Comparison of ENCODE assay signal across 1 cellular context in the genomic region with DNA sequence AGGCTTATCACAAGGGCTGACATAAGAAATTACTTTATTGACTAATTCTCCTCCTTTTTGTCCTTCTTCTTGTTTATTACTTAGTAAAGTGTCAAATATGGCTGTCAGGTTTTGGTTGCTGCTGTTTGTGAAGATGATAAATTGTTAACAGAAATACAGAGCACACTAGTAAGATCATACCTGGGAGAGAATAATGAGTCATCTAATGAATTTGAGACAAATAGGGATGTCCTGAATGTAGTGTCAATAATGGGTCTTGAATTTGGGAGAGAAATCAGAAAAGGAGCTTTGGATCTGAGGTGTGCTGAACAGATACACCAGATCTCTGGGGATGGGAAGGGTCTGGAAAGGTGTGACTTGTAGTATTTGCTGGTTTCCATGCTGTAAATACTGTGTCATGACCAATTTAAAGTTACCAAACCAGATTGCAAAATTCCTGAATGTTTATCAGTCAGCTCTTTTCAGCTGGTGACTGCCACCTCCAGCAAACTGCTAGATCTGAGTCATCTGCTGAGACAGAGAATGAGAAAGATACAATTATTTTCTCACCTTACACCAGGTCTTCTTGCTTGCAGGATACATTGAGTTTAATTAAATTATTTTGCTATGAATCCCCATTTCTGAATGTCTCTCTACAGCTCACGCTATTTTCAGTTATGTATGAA.
TF ChIP-seq lines count a peak whose summit lies in the region.

No MANE protein-coding gene starts in this region.

TF ChIP-seq in GM23338, 12 proteins besides CTCF, POLR2A, EP300 and RAD21 (continued from another document):
- TF ChIP-seq, protein P1, sequence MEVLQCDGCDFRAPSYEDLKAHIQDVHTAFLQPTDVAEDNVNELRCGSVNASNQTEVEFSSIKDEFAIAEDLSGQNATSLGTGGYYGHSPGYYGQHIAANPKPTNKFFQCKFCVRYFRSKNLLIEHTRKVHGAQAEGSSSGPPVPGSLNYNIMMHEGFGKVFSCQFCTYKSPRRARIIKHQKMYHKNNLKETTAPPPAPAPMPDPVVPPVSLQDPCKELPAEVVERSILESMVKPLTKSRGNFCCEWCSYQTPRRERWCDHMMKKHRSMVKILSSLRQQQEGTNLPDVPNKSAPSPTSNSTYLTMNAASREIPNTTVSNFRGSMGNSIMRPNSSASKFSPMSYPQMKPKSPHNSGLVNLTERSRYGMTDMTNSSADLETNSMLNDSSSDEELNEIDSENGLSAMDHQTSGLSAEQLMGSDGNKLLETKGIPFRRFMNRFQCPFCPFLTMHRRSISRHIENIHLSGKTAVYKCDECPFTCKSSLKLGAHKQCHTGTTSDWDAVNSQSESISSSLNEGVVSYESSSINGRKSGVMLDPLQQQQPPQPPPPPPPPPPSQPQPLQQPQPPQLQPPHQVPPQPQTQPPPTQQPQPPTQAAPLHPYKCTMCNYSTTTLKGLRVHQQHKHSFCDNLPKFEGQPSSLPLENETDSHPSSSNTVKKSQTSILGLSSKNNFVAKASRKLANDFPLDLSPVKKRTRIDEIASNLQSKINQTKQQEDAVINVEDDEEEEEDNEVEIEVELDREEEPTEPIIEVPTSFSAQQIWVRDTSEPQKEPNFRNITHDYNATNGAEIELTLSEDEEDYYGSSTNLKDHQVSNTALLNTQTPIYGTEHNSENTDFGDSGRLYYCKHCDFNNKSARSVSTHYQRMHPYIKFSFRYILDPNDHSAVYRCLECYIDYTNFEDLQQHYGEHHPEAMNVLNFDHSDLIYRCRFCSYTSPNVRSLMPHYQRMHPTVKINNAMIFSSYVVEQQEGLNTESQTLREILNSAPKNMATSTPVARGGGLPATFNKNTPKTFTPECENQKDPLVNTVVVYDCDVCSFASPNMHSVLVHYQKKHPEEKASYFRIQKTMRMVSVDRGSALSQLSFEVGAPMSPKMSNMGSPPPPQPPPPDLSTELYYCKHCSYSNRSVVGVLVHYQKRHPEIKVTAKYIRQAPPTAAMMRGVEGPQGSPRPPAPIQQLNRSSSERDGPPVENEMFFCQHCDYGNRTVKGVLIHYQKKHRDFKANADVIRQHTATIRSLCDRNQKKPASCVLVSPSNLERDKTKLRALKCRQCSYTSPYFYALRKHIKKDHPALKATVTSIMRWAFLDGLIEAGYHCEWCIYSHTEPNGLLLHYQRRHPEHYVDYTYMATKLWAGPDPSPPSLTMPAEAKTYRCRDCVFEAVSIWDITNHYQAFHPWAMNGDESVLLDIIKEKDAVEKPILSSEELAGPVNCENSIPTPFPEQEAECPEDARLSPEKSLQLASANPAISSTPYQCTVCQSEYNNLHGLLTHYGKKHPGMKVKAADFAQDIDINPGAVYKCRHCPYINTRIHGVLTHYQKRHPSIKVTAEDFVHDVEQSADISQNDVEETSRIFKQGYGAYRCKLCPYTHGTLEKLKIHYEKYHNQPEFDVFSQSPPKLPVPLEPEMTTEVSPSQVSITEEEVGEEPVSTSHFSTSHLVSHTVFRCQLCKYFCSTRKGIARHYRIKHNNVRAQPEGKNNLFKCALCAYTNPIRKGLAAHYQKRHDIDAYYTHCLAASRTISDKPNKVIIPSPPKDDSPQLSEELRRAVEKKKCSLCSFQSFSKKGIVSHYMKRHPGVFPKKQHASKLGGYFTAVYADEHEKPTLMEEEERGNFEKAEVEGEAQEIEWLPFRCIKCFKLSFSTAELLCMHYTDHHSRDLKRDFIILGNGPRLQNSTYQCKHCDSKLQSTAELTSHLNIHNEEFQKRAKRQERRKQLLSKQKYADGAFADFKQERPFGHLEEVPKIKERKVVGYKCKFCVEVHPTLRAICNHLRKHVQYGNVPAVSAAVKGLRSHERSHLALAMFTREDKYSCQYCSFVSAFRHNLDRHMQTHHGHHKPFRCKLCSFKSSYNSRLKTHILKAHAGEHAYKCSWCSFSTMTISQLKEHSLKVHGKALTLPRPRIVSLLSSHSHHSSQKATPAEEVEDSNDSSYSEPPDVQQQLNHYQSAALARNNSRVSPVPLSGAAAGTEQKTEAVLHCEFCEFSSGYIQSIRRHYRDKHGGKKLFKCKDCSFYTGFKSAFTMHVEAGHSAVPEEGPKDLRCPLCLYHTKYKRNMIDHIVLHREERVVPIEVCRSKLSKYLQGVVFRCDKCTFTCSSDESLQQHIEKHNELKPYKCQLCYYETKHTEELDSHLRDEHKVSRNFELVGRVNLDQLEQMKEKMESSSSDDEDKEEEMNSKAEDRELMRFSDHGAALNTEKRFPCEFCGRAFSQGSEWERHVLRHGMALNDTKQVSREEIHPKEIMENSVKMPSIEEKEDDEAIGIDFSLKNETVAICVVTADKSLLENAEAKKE (CRISPR knock-in tag; IDR thresholded peaks at IDR 0.05): no peak
- TF ChIP-seq ZNF331 (CRISPR knock-in tag; IDR thresholded peaks at IDR 0.05; ENCODE audit: low read depth): no peak
- TF ChIP-seq, protein P2, sequence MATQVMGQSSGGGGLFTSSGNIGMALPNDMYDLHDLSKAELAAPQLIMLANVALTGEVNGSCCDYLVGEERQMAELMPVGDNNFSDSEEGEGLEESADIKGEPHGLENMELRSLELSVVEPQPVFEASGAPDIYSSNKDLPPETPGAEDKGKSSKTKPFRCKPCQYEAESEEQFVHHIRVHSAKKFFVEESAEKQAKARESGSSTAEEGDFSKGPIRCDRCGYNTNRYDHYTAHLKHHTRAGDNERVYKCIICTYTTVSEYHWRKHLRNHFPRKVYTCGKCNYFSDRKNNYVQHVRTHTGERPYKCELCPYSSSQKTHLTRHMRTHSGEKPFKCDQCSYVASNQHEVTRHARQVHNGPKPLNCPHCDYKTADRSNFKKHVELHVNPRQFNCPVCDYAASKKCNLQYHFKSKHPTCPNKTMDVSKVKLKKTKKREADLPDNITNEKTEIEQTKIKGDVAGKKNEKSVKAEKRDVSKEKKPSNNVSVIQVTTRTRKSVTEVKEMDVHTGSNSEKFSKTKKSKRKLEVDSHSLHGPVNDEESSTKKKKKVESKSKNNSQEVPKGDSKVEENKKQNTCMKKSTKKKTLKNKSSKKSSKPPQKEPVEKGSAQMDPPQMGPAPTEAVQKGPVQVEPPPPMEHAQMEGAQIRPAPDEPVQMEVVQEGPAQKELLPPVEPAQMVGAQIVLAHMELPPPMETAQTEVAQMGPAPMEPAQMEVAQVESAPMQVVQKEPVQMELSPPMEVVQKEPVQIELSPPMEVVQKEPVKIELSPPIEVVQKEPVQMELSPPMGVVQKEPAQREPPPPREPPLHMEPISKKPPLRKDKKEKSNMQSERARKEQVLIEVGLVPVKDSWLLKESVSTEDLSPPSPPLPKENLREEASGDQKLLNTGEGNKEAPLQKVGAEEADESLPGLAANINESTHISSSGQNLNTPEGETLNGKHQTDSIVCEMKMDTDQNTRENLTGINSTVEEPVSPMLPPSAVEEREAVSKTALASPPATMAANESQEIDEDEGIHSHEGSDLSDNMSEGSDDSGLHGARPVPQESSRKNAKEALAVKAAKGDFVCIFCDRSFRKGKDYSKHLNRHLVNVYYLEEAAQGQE (IDR thresholded peaks at IDR 0.05; ENCODE audit: unreplicated experiment): no peak
TF ChIP-seq in GM23338: peak in this region for 0.
